19 cellular contexts compared by ENCODE assay signal in genomic region chr1:172949096-172949495, GRCh38.
"Had no signal": no experiment of that assay in that cellular context is flagged by ENCODE, and none has a peak within 500 bp of the region (broad histone marks: within the 10 kb centered on the region; RNA-seq: fewer than 3 reads in every experiment).

No MANE protein-coding gene starts in this region.

- H3K27me3 Mint-ChIP-seq: type B pancreatic cell had no signal

- DNase-seq: cerebellar nuclear complex; effector CD8-positive, alpha-beta T cell; endodermal cell; heart left ventricle; kidney; right lobe of liver; stimulated activated naive CD4-positive, alpha-beta T cell treated with Interleukin-2 at 50 U/mL for 16 hours; stomach; thyroid gland had no signal

- H3K36me3 ChIP-seq: esophagus muscularis mucosa, gastroesophageal sphincter, heart left ventricle, neural progenitor cell, right lobe of liver, stomach, thyroid gland had no signal

- H3K9me3 Mint-ChIP-seq: endodermal cell; naive thymus-derived CD8-positive, alpha-beta T cell; neural progenitor cell; stimulated activated effector memory CD8-positive, alpha-beta T cell treated with anti-CD3 and anti-CD28 coated beads, Interleukin-12 subunit alpha, Interleukin-12 subunit beta, amount 100 ng/mL, for 72 hours; type B pancreatic cell had no signal

- H3K9ac ChIP-seq: neural progenitor cell, parathyroid adenoma had no signal

- H3K27me3 ChIP-seq: esophagus muscularis mucosa, foreskin keratinocyte, gastroesophageal sphincter, heart left ventricle, hepatocyte, neural progenitor cell, right lobe of liver, stomach, thyroid gland had no signal

- H3K4me3 ChIP-seq: esophagus muscularis mucosa, gastroesophageal sphincter, heart left ventricle, hepatocyte, neural progenitor cell, right lobe of liver, stomach, thyroid gland had no signal

- H3K4me2 ChIP-seq: hepatocyte, neural progenitor cell had no signal

- FAIRE-seq: kidney had no signal

- H3K27ac ChIP-seq: esophagus muscularis mucosa, foreskin keratinocyte, gastroesophageal sphincter, heart left ventricle, hepatocyte, neural progenitor cell, parathyroid adenoma, right lobe of liver, stomach, thyroid gland had no signal

- H3K9me3 ChIP-seq: esophagus muscularis mucosa, gastroesophageal sphincter, heart left ventricle, right lobe of liver, stomach, thyroid gland had no signal

- H3K27ac Mint-ChIP-seq: endodermal cell; neural progenitor cell; progenitor cell of endocrine pancreas; stimulated activated effector memory CD8-positive, alpha-beta T cell treated with anti-CD3 and anti-CD28 coated beads, Interleukin-12 subunit alpha, Interleukin-12 subunit beta, amount 100 ng/mL, for 72 hours; type B pancreatic cell had no signal

- H3K4me3 Mint-ChIP-seq: endodermal cell; naive thymus-derived CD8-positive, alpha-beta T cell; neural progenitor cell; stimulated activated effector memory CD8-positive, alpha-beta T cell treated with anti-CD3 and anti-CD28 coated beads, Interleukin-12 subunit alpha, Interleukin-12 subunit beta, amount 100 ng/mL, for 72 hours; type B pancreatic cell had no signal

- H2AFZ ChIP-seq: hepatocyte, neural progenitor cell, parathyroid adenoma had no signal

- H3K4me1 Mint-ChIP-seq: neural progenitor cell had no signal

- H3K4me1 ChIP-seq: neural progenitor cell, parathyroid adenoma, right lobe of liver, thyroid gland had no signal

- H3K36me3 Mint-ChIP-seq: naive thymus-derived CD8-positive, alpha-beta T cell; neural progenitor cell; stimulated activated effector memory CD8-positive, alpha-beta T cell treated with anti-CD3 and anti-CD28 coated beads, Interleukin-12 subunit alpha, Interleukin-12 subunit beta, amount 100 ng/mL, for 72 hours; type B pancreatic cell had no signal

- H3K79me2 ChIP-seq: hepatocyte, parathyroid adenoma had no signal
